ENCODE assay signal across 8 cellular contexts in the genomic region with DNA sequence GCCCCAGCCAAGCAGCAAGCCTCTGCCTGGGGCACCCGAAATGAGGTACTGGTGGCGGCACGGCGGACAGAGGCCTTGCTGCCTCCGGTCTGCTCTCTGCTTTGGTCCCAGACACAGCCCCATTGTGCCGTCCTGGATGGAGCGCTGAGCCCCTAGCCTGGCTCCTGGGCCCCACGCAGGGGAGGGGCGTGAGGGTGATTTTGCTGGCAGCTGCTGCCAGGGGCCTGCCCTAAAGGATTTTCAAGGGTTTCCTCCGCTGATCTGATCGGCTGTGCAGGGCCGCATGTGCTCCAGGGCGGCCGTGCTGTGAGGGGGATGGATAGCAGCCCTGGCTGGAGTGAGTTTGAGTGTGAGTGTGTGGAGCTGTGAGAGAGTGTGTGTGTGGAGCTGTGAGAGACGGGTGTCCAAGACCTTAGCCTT. TPM values are rescaled to one million over a fixed set of nuclear protein-coding genes. Genes with fewer than 3 reads are reported as not detected.
A peak's percentile ranks its signal among the peaks of the same experiment; 100 is the strongest.
DNase-seq lines count a peak whose midpoint lies in the region; ATAC-seq and TF ChIP-seq lines count a peak whose summit lies in the region.

No MANE protein-coding gene starts in this region.

- DNase-seq in AG09309 (ENCODE audit: low read depth) (no peak), ecto neural progenitor cell (ENCODE audit: low spot score) (peak; percentile 70), myocyte (ENCODE audit: low read depth) (peak; percentile 46), NCI-H69 (lab: John Stamatoyannopoulos, UW) (no peak), kidney glomerular epithelial cell (lab: John Stamatoyannopoulos, UW) (no peak), left colon (no peak)

- H3K4me3 ChIP-seq in AG09309 (ENCODE audit: control insufficient read depth, low read depth, low read length) (peak overlapping the region; percentile 96), Loucy (ENCODE audit: low read length, poor library complexity, severe bottlenecking) (peak overlapping the region; percentile 93)

- peaks cover 28% of the 10 kb centered on the region for H3K79me2 ChIP-seq in Loucy (ENCODE audit: insufficient read depth, low read length)

- no peaks in the 10 kb centered on the region for H3K9me3 ChIP-seq in Loucy (ENCODE audit: insufficient read depth, low read depth, low read length)

- intact Hi-C loops in left colon (cut with DNase I, micrococcal nuclease) = no loop called here

- no peaks in the 10 kb centered on the region for H3K36me3 ChIP-seq in Loucy (ENCODE audit: insufficient read depth, low read length)

- H3F3A ChIP-seq in Loucy (ENCODE audit: low read depth) = no peaks in the 10 kb centered on the region

- no peak for TF ChIP-seq CTCF in AG09309 (IDR thresholded peaks at IDR 0.05; ENCODE audit: control insufficient read depth, insufficient read depth, low read depth, low read length, missing control alignments)
- TF ChIP-seq CTCF in Loucy (conservative IDR thresholded peaks at IDR 0.05; ENCODE audit: low read length) = no peak

- ATAC-seq in GM18519 (IDR thresholded peaks at IDR 0.05; ENCODE audit: low FRiP score, unreplicated experiment) (no peak), left colon (no peak)

- no peak overlapping the region for H2AFZ ChIP-seq in Loucy (ENCODE audit: low read length)

- H4K20me1 ChIP-seq in Loucy (ENCODE audit: insufficient read depth, low read length, poor library complexity, severe bottlenecking) = peaks cover 10% of the 10 kb centered on the region

- peak overlapping the region; percentile 82 for H3K9ac ChIP-seq in Loucy (ENCODE audit: low read depth, low read length, poor library complexity, severe bottlenecking)

- no peaks in the 10 kb centered on the region for H3K27me3 ChIP-seq in Loucy (ENCODE audit: insufficient read depth, low read length, poor library complexity, severe bottlenecking)

- no peaks in the 10 kb centered on the region for H3K9me2 ChIP-seq in Loucy (replicated peaks; ENCODE audit: low read depth, low read length)

- peak overlapping the region; percentile 98 for H3K4me2 ChIP-seq in Loucy (ENCODE audit: low read depth, low read length, poor library complexity, severe bottlenecking)

- H3K4me1 ChIP-seq in Loucy (ENCODE audit: insufficient read depth, low read length, poor library complexity, severe bottlenecking) = peaks cover 25% of the 10 kb centered on the region

RNA-seq across cellular contexts. Expression of gene GPSM1, which starts 1.3 kb away (rescaled TPM):
- total RNA-seq in myocyte (22.3 and 28.3 TPM in 2 replicates), left colon (1 to 10 TPM; 2.0 to 3.1 TPM)
- 25.1 TPM for polyA plus RNA-seq in myocyte (2012)

RNA-seq across cellular contexts. Expression of gene CCDC187, which starts 24.7 kb away (rescaled TPM):
- total RNA-seq in myocyte = 0.05 TPM in 1 of 2 replicates, not detected in the other
- not detected for polyA plus RNA-seq in myocyte (2012)
- total RNA-seq in left colon = under 1 TPM; 0.52 to 0.67 TPM

RNA-seq across cellular contexts. Expression of gene DNLZ, which starts 34.9 kb away (rescaled TPM):
- total RNA-seq in myocyte (17.0 and 34.0 TPM in 2 replicates), left colon (10 to 100 TPM in 1 of 2 donors, 1 to 10 TPM in 1; 10.0 to 10.6 TPM)
- 19.2 TPM for polyA plus RNA-seq in myocyte (2012)

RNA-seq across cellular contexts. Expression of gene CARD9, which starts 44.8 kb away (rescaled TPM):
- total RNA-seq in myocyte (0.21 and 0.91 TPM in 2 replicates), left colon (1 to 10 TPM in 1 of 2 donors, under 1 TPM in 1; 0.52 to 1.9 TPM)
- polyA plus RNA-seq in myocyte (2012) = 1.7 TPM

Comparison
In these comparisons a context has a peak if more than half of its experiments do, and no peak if none do; other contexts are left out.
1. DNase-seq: peak in ecto neural progenitor cell (single experiment) and myocyte (single experiment); none in AG09309 (single experiment), NCI-H69 (single experiment), kidney glomerular epithelial cell (single experiment) and left colon (0 of 2).